Comparison of ENCODE assay signal across 23 cellular contexts in the genomic region with DNA sequence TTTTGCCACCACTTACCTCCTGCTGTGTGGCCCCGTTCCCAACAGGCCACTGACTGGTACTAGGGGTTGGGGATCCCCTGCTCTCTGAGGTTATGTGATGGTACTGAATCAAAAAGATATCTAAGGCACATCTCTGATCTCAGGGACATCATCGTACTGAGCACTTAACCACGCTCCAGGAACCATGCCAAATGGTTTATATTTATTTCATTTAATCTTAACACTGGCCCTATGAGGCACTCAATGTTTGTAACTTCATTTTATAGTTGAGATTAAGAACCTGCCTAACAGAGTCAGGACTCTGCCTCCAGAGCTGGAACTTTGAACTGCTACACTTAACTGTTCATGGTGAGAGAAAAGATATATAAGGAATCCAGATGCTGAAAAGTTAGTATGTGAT.
A peak's percentile ranks its signal among the peaks of the same experiment; 100 is the strongest.
DNase-seq lines count a peak whose midpoint lies in the region; ATAC-seq and TF ChIP-seq lines count a peak whose summit lies in the region.
"Had no signal": no experiment of that assay in that cellular context is flagged by ENCODE, and none has a peak within 500 bp of the region (broad histone marks: within the 10 kb centered on the region; RNA-seq: fewer than 3 reads in every experiment).

No MANE protein-coding gene starts in this region.

- TF ChIP-seq CTCF in choroid plexus epithelial cell (conservative IDR thresholded peaks at IDR 0.05; ENCODE audit: low read depth, low read length): no peak
- no peak for TF ChIP-seq CTCF in type B pancreatic cell (conservative IDR thresholded peaks at IDR 0.05)

- H3K9me3 Mint-ChIP-seq in type B pancreatic cell: no peaks in the 10 kb centered on the region
- H3K9me3 Mint-ChIP-seq: activated CD4-positive, alpha-beta T cell treated with anti-CD3 and anti-CD28 coated beads, Interleukin-2, amount 10 ng/mL, durations not matched to agents 24 days and 14 days; activated naive CD8-positive, alpha-beta T cell treated with anti-CD3 and anti-CD28 coated beads for 36 hours; CD8-positive, alpha-beta T cell; mesothelial cell of epicardium; stimulated activated effector memory CD8-positive, alpha-beta T cell treated with anti-CD3 and anti-CD28 coated beads, Interleukin-12 subunit alpha, Interleukin-12 subunit beta, amount 100 ng/mL, for 72 hours had no signal

- ATAC-seq in left lobe of liver (peak; percentile 48), HG03342 (IDR thresholded peaks at IDR 0.05; ENCODE audit: unreplicated experiment) (no peak)
- ATAC-seq: activated CD8-positive, alpha-beta memory T cell treated with anti-CD3 and anti-CD28 coated beads, Interleukin-2, amount 10 ng/mL, durations not matched to agents 7 days and 5 days; CD8-positive, alpha-beta T cell; stimulated activated effector memory CD8-positive, alpha-beta T cell treated with anti-CD3 and anti-CD28 coated beads, Interleukin-12 subunit alpha, Interleukin-12 subunit beta, amount 100 ng/mL, for 72 hours had no signal

- no peaks in the 10 kb centered on the region for H3K27me3 Mint-ChIP-seq in type B pancreatic cell
- H3K27me3 Mint-ChIP-seq: activated CD4-positive, alpha-beta T cell treated with anti-CD3 and anti-CD28 coated beads, Interleukin-2, amount 10 ng/mL, durations not matched to agents 24 days and 14 days; activated CD8-positive, alpha-beta memory T cell treated with anti-CD3 and anti-CD28 coated beads, Interleukin-2, amount 10 ng/mL, durations not matched to agents 7 days and 5 days; activated naive CD8-positive, alpha-beta T cell treated with anti-CD3 and anti-CD28 coated beads for 36 hours had no signal

- no peak overlapping the region for H3K27ac Mint-ChIP-seq in type B pancreatic cell
- H3K27ac Mint-ChIP-seq: activated CD4-positive, alpha-beta T cell treated with anti-CD3 and anti-CD28 coated beads, Interleukin-2, amount 10 ng/mL, durations not matched to agents 24 days and 14 days; activated CD8-positive, alpha-beta memory T cell treated with anti-CD3 and anti-CD28 coated beads, Interleukin-2, amount 10 ng/mL, durations not matched to agents 7 days and 5 days; activated naive CD8-positive, alpha-beta T cell treated with anti-CD3 and anti-CD28 coated beads for 36 hours; CD8-positive, alpha-beta T cell; stimulated activated effector memory CD8-positive, alpha-beta T cell treated with anti-CD3 and anti-CD28 coated beads, Interleukin-12 subunit alpha, Interleukin-12 subunit beta, amount 100 ng/mL, for 72 hours had no signal

- peaks cover 21% of the 10 kb centered on the region for H3K36me3 Mint-ChIP-seq in type B pancreatic cell

- H3K4me3 Mint-ChIP-seq in type B pancreatic cell: no peak overlapping the region
- H3K4me3 Mint-ChIP-seq: activated CD4-positive, alpha-beta T cell treated with anti-CD3 and anti-CD28 coated beads, Interleukin-2, amount 10 ng/mL, durations not matched to agents 24 days and 14 days; activated CD8-positive, alpha-beta memory T cell treated with anti-CD3 and anti-CD28 coated beads, Interleukin-2, amount 10 ng/mL, durations not matched to agents 7 days and 5 days; activated naive CD8-positive, alpha-beta T cell treated with anti-CD3 and anti-CD28 coated beads for 36 hours; CD8-positive, alpha-beta T cell; mesothelial cell of epicardium; stimulated activated effector memory CD8-positive, alpha-beta T cell treated with anti-CD3 and anti-CD28 coated beads, Interleukin-12 subunit alpha, Interleukin-12 subunit beta, amount 100 ng/mL, for 72 hours had no signal

- DNase-seq in EH (ENCODE audit: low read depth): peak; percentile 61
- DNase-seq in NCI-H226: peak; percentile 2
- peak; percentile 70 for DNase-seq in choroid plexus epithelial cell (ENCODE audit: low read depth)
- DNase-seq in left lobe of liver (ENCODE audit: low spot score): no peak
- no peak for DNase-seq in COLO668 (lab: John Stamatoyannopoulos, UW; ENCODE audit: unreplicated experiment)
- no peak for DNase-seq in NCI-H69 (lab: John Stamatoyannopoulos, UW)
- DNase-seq in type B pancreatic cell (ENCODE audit: extremely low spot score, unreplicated experiment): no peak
- DNase-seq: activated CD4-positive, alpha-beta T cell treated with anti-CD3 and anti-CD28 coated beads, Interleukin-2, amount 10 ng/mL, durations not matched to agents 24 days and 14 days; activated CD8-positive, alpha-beta memory T cell treated with anti-CD3 and anti-CD28 coated beads, Interleukin-2, amount 10 ng/mL, durations not matched to agents 7 days and 5 days; activated naive CD8-positive, alpha-beta T cell treated with anti-CD3 and anti-CD28 coated beads for 36 hours; CD8-positive, alpha-beta T cell; dermis blood vessel endothelial cell; DMS79; NCI-H1417; NCI-H2107; NCI-H510A; SHP77 treated with DMSO at 0.1 percent for 48 hours; T-helper 1 cell had no signal

- no peaks in the 10 kb centered on the region for H3K4me1 Mint-ChIP-seq in type B pancreatic cell (ENCODE audit: unreplicated experiment)
- H3K4me1 Mint-ChIP-seq: activated CD4-positive, alpha-beta T cell treated with anti-CD3 and anti-CD28 coated beads, Interleukin-2, amount 10 ng/mL, durations not matched to agents 24 days and 14 days; activated CD8-positive, alpha-beta memory T cell treated with anti-CD3 and anti-CD28 coated beads, Interleukin-2, amount 10 ng/mL, durations not matched to agents 7 days and 5 days; activated naive CD8-positive, alpha-beta T cell treated with anti-CD3 and anti-CD28 coated beads for 36 hours; stimulated activated effector memory CD8-positive, alpha-beta T cell treated with anti-CD3 and anti-CD28 coated beads, Interleukin-12 subunit alpha, Interleukin-12 subunit beta, amount 100 ng/mL, for 72 hours had no signal

- H3K4me3 ChIP-seq in choroid plexus epithelial cell (ENCODE audit: low read depth, low read length): no peak overlapping the region
- H3K4me3 ChIP-seq: cardiac muscle cell, HAP-1 had no signal

Comparison
In these comparisons a context has a peak if more than half of its experiments do, and no peak if none do; other contexts are left out.
1. DNase-seq: peak in EH (single experiment), NCI-H226 (single experiment) and choroid plexus epithelial cell (single experiment); none in left lobe of liver (single experiment), COLO668 (single experiment), NCI-H69 (single experiment) and type B pancreatic cell (single experiment).